ENCODE assay signal across 10 cellular contexts in the genomic region with DNA sequence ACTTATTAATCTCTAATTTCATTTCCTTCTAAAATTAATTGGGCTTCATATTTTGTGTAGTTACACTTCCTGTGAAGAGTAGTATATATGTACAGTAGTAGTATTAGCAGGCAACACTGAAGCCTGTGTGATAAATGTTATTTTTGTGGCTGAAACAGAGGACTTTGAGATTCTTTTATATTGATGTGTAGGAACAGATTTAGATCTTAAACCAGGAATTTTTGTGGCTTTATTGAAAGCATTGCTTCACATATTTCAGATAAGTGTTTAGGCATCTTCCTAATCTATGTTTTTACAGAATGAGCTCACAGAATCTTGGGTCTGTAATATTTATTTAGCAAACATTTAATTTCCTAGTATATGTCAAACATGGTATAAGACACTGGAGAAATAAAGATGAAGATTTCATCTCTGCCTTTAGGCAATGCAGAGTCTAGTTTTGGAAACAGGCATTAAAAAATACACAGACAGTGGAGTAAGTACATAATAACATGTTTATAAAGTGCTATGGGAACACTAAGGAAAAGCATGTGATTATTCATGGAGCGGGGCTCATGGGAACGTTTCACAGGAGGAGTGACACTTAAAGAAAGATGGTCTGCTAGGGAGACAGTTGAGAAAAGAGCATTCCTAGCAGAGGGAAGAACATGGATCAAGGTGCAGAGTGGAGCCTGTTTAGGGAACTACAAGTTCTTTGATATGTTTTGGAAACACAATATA. TPM values are rescaled to one million over a fixed set of nuclear protein-coding genes. Genes with fewer than 3 reads are reported as not detected.
DNase-seq lines count a peak whose midpoint lies in the region; ATAC-seq and TF ChIP-seq lines count a peak whose summit lies in the region.
"Had no signal": no experiment of that assay in that cellular context is flagged by ENCODE, and none has a peak within 500 bp of the region (broad histone marks: within the 10 kb centered on the region; RNA-seq: fewer than 3 reads in every experiment).

No MANE protein-coding gene starts in this region.

- no TSS peak for BruUV-seq in Caco-2 (replicated peaks; lab: Mats Ljungman, UMichigan)

- CTCF ChIA-PET in CD8-positive, alpha-beta T cell (lab: Charles Lee), result no interaction called here
- CTCF ChIA-PET in Caco-2 (lab: Charles Lee), result no interaction called here

- no peaks in the 10 kb centered on the region for H3K9me3 ChIP-seq in CD8-positive, alpha-beta T cell (ENCODE audit: low read length)
- H3K9me3 ChIP-seq in psoas muscle (no peaks in the 10 kb centered on the region), Caco-2 (no peaks in the 10 kb centered on the region)

- H3K27me3 ChIP-seq in CD8-positive, alpha-beta T cell (ENCODE audit: insufficient read depth, low read length), result no peaks in the 10 kb centered on the region
- H3K27me3 ChIP-seq in psoas muscle (ENCODE audit: insufficient read depth in 3 of 3, low read length in 2 of 3) (no peaks in the 10 kb centered on the region), Caco-2 (replicated peaks; ENCODE audit: control insufficient read depth, insufficient read depth, low read length) (no peaks in the 10 kb centered on the region)

- H3K4me3 ChIP-seq in CD8-positive, alpha-beta T cell (ENCODE audit: low read depth, low read length), result no peak overlapping the region
- peak overlapping the region; percentile 7 for H3K4me3 ChIP-seq in fibroblast of villous mesenchyme (ENCODE audit: low read depth, low read length)
- H3K4me3 ChIP-seq in psoas muscle, result peak overlapping the region; percentile 35
- no peak overlapping the region for H3K4me3 ChIP-seq in Caco-2 (ENCODE audit: low read depth, low read length)

- POLR2A ChIA-PET in CD8-positive, alpha-beta T cell (lab: Charles Lee), result no interaction called here
- POLR2A ChIA-PET in Caco-2 (lab: Charles Lee), result no interaction called here

- 14 to 23% (median 19%) methylated on average over 2 of the region's 2 CpGs for WGBS in psoas muscle, 3 donors

- no peak for ATAC-seq in CD8-positive, alpha-beta T cell
- ATAC-seq in SK-N-SH treated with all-trans-retinoic acid at 6 μM for 48 hours (peak; percentile 67), psoas muscle (peak in 3 of 4 donors; percentile 18 to 50 (median 36)), HG03280 (IDR thresholded peaks at IDR 0.05; ENCODE audit: unreplicated experiment) (no peak), HG02610 (IDR thresholded peaks at IDR 0.05; ENCODE audit: unreplicated experiment) (no peak)

- no peaks in the 10 kb centered on the region for H3K9me3 Mint-ChIP-seq in CD8-positive, alpha-beta T cell
- H3K9me3 Mint-ChIP-seq in Caco-2 (ENCODE audit: unreplicated experiment), result no peaks in the 10 kb centered on the region

- H3K4me3 Mint-ChIP-seq in CD8-positive, alpha-beta T cell, result no peak overlapping the region
- H3K4me3 Mint-ChIP-seq in Caco-2 (ENCODE audit: unreplicated experiment), result no peak overlapping the region

- H3K36me3 ChIP-seq in CD8-positive, alpha-beta T cell (ENCODE audit: insufficient read depth, low read length), result peaks cover 11% of the 10 kb centered on the region
- H3K36me3 ChIP-seq in psoas muscle (ENCODE audit: insufficient read depth in 1 of 2, low read depth in 1 of 2) (peaks cover 0 to 3% of the 10 kb centered on the region in 2 donors), Caco-2 (ENCODE audit: control insufficient read depth, insufficient read depth, low read length) (no peaks in the 10 kb centered on the region)

- no peaks in the 10 kb centered on the region for H3K27me3 Mint-ChIP-seq in CD8-positive, alpha-beta T cell (ENCODE audit: low read depth)
- H3K27me3 Mint-ChIP-seq in Caco-2 (ENCODE audit: insufficient read depth, unreplicated experiment), result no peaks in the 10 kb centered on the region

- no peak for TF ChIP-seq CTCF in CD8-positive, alpha-beta T cell (IDR thresholded peaks at IDR 0.05)
- TF ChIP-seq CTCF in fibroblast of villous mesenchyme (IDR thresholded peaks at IDR 0.05; ENCODE audit: insufficient read depth, low read depth, low read length) (no peak), psoas muscle (IDR thresholded peaks at IDR 0.05) (no peak), Caco-2 (IDR thresholded peaks at IDR 0.05; ENCODE audit: insufficient read depth in 1 of 2, low read depth in 1 of 2, low read length in 1 of 2, severe bottlenecking in 1 of 2, unreplicated experiment in 1 of 2) (no peak)

- intact Hi-C loops in CD8-positive, alpha-beta T cell (cut with DNase I, micrococcal nuclease), result no loop called here
- intact Hi-C loops in psoas muscle (cut with DNase I) (loop anchor here in 1 of 2 donors (2.0 kb wide), 1 partner anchor 57 kb away; the partner anchor contains the start of gene NEXN), Caco-2 (cut with micrococcal nuclease; ENCODE audit: unreplicated experiment) (no loop called here)

- peaks cover 8% of the 10 kb centered on the region for H3K4me1 Mint-ChIP-seq in CD8-positive, alpha-beta T cell (ENCODE audit: low read depth)
- H3K4me1 Mint-ChIP-seq in Caco-2 (ENCODE audit: low read depth, unreplicated experiment), result no peaks in the 10 kb centered on the region

- peak overlapping the region; percentile 28 for H3K27ac Mint-ChIP-seq in CD8-positive, alpha-beta T cell
- H3K27ac Mint-ChIP-seq in Caco-2 (ENCODE audit: unreplicated experiment), result no peak overlapping the region

- H3K4me1 ChIP-seq in CD8-positive, alpha-beta T cell (ENCODE audit: insufficient read depth, low read length), result no peaks in the 10 kb centered on the region
- H3K4me1 ChIP-seq in psoas muscle, result peaks cover 68% of the 10 kb centered on the region
- no peaks in the 10 kb centered on the region for H3K4me1 ChIP-seq in Caco-2

- H3K36me3 Mint-ChIP-seq in CD8-positive, alpha-beta T cell, result peaks cover 60% of the 10 kb centered on the region
- H3K36me3 Mint-ChIP-seq in Caco-2 (ENCODE audit: insufficient read depth, unreplicated experiment), result peaks cover 5% of the 10 kb centered on the region

- no peak overlapping the region for H3K27ac ChIP-seq in CD8-positive, alpha-beta T cell (ENCODE audit: low read depth, low read length)
- H3K27ac ChIP-seq in psoas muscle, result peak overlapping the region; percentile 98

- DNase-seq in CD8-positive, alpha-beta T cell, result no peak
- DNase-seq in fibroblast of villous mesenchyme (ENCODE audit: low read depth) (peak; percentile 81), psoas muscle (no peak), Caco-2 (no peak), NCI-H2171 treated with DMSO at 0.1 percent for 48 hours (lab: John Stamatoyannopoulos, UW) (no peak)
- DNase-seq: activated CD4-positive, alpha-beta T cell treated with anti-CD3 and anti-CD28 coated beads for 48 hours; stimulated activated CD4-positive, alpha-beta T cell treated with anti-CD3 and anti-CD28 coated beads, Interleukin-2, amount 100 ng/mL, for 48 hours had no signal

TF ChIP-seq in SK-N-SH treated with all-trans-retinoic acid at 6 μM for 48 hours, 23 proteins besides CTCF, POLR2A, EP300 and RAD21:
- TF ChIP-seq ISL1 (CRISPR knock-in tag; IDR thresholded peaks at IDR 0.05) (peak; percentile 93), ZNF565 (CRISPR knock-in tag; conservative IDR thresholded peaks at IDR 0.05; ENCODE audit: low read depth) (no peak), TSHZ2 (CRISPR knock-in tag; IDR thresholded peaks at IDR 0.05) (no peak)
- TF ChIP-seq, protein P1, sequence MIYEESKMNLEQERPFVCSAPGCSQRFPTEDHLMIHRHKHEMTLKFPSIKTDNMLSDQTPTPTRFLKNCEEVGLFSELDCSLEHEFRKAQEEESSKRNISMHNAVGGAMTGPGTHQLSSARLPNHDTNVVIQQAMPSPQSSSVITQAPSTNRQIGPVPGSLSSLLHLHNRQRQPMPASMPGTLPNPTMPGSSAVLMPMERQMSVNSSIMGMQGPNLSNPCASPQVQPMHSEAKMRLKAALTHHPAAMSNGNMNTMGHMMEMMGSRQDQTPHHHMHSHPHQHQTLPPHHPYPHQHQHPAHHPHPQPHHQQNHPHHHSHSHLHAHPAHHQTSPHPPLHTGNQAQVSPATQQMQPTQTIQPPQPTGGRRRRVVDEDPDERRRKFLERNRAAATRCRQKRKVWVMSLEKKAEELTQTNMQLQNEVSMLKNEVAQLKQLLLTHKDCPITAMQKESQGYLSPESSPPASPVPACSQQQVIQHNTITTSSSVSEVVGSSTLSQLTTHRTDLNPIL (CRISPR knock-in tag; IDR thresholded peaks at IDR 0.05; ENCODE audit: low read depth), result peak; percentile 71; the same call in 1 of the 2 replicates

RNA-seq across cellular contexts. Expression of gene MIGA1, which starts 52.7 kb away (rescaled TPM):
- total RNA-seq in CD8-positive, alpha-beta T cell, result 10 to 100 TPM; 11.8 to 13.5 TPM
- 10.0 and 16.8 TPM in 2 replicates for total RNA-seq in fibroblast of villous mesenchyme
- total RNA-seq in psoas muscle, result 10 to 100 TPM; 11.2 to 17.0 (median 14.0) TPM
- 10 to 100 TPM in 1 of 3 donors, 1 to 10 TPM in 2; 5.0 to 19.3 (median 5.4) TPM for polyA plus RNA-seq in psoas muscle
- total RNA-seq in Caco-2 (2022), result 12.0 and 12.1 TPM in 2 replicates

RNA-seq across cellular contexts. Expression of gene NEXN, which starts 56.3 kb away (rescaled TPM):
- under 1 TPM in 1 of 2 experiments, not detected in 1; 0.17 TPM for total RNA-seq in CD8-positive, alpha-beta T cell
- total RNA-seq in fibroblast of villous mesenchyme (16.8 and 19.3 TPM in 2 replicates), psoas muscle (100 to 1,000 TPM; 161 to 541 (median 362) TPM), Caco-2 (2022) (1.1 and 1.9 TPM in 2 replicates)
- 100 to 1,000 TPM in 2 of 3 donors, 10 to 100 TPM in 1; 31.6 to 497 (median 321) TPM for polyA plus RNA-seq in psoas muscle

Comparison
In these comparisons a context has a peak if more than half of its experiments do, and no peak if none do; other contexts are left out.
1. ATAC-seq: peak in SK-N-SH treated with all-trans-retinoic acid at 6 μM for 48 hours (single experiment) and psoas muscle (3 of 4); none in CD8-positive, alpha-beta T cell (single experiment), HG03280 (single experiment) and HG02610 (single experiment).
2. H3K4me3 ChIP-seq: peak in fibroblast of villous mesenchyme (single experiment) and psoas muscle (single experiment); none in CD8-positive, alpha-beta T cell (single experiment) and Caco-2 (single experiment).